Comparison of ENCODE assay signal across 8 cellular contexts in the genomic region with DNA sequence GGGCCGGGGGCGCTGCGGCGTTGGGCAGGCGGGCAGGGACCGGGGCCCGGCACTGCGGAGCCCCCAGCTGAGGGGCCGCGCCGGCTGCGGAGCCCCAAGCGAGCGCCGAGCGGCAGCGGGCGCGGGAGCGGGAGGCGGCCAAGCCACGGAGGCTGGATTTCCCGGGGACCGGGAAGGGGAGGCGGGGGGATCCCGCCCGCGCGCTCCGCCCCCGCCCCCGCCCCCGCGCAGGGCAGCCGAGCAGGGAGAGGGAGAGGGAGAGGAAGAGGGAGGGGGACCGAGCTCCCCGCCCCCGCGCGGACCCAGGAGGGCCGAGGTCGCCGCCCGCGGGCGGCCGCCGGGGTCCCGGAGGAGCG. TPM values are rescaled to one million over a fixed set of nuclear protein-coding genes. Genes with fewer than 3 reads are reported as not detected.
DNase-seq lines count a peak whose midpoint lies in the region; ATAC-seq, FAIRE-seq and TF ChIP-seq lines count a peak whose summit lies in the region.

Gene DLGAP3 (minus strand): TSS at position 154 of the 356 bp plus-strand sequence. CDS start 24,267 bp downstream, outside the sequence.

- no peaks in the 10 kb centered on the region for H3K36me3 Mint-ChIP-seq in activated CD4-positive, alpha-beta memory T cell treated with anti-CD3 and anti-CD28 coated beads for 36 hours

- no peak within 1 kb of the TSS for H3K9ac ChIP-seq in kidney (ENCODE audit: low read length in 2 of 2)

- ATAC-seq in HG03439 (IDR thresholded peaks at IDR 0.05; ENCODE audit: unreplicated experiment): no peak

- TF ChIP-seq EP300 in tibial nerve (IDR thresholded peaks at IDR 0.05): no peak

- no peak within 1 kb of the TSS for H3K27ac Mint-ChIP-seq in activated CD4-positive, alpha-beta memory T cell treated with anti-CD3 and anti-CD28 coated beads for 36 hours

- TF ChIP-seq POLR2A in tibial nerve (IDR thresholded peaks at IDR 0.05) (no peak), lower leg skin (IDR thresholded peaks at IDR 0.05) (no peak)

- no peak for TF ChIP-seq CTCF in kidney (IDR thresholded peaks at IDR 0.05; ENCODE audit: borderline replicate concordance, extremely low read depth, insufficient read depth)
- TF ChIP-seq CTCF in tibial nerve (IDR thresholded peaks at IDR 0.05): no peak
- TF ChIP-seq CTCF in lower leg skin (IDR thresholded peaks at IDR 0.05): no peak

- intact Hi-C loops in activated CD4-positive, alpha-beta memory T cell treated with anti-CD3 and anti-CD28 coated beads for 36 hours (cut with micrococcal nuclease): no loop called here
- intact Hi-C loops in kidney (cut with DNase I) (no loop called here), lower leg skin (cut with DNase I; ENCODE audit: low total_unique reads) (no loop called here)

- POLR2A ChIA-PET in HEK293T (lab: Yijun Ruan, JAX): interaction anchor here (1.9 kb wide), 1 partner anchor 55 kb away, joined by 8 read pairs; the partner anchor contains the start of gene TMEM35B
- POLR2A ChIA-PET in activated CD4-positive, alpha-beta memory T cell treated with anti-CD3 and anti-CD28 coated beads for 36 hours (lab: Charles Lee): interaction anchor here (0.6 kb wide), 1 partner anchor 1609 kb away, joined by 3 read pairs; the partner anchor contains the start of gene A3GALT2

- peak within 1 kb of the TSS; percentile 34 to 59 for H3K4me3 ChIP-seq in kidney (ENCODE audit: low read length in 2 of 2)
- peak within 1 kb of the TSS in 3 of 4 donors; percentile 11 to 48 (median 26) for H3K4me3 ChIP-seq in tibial nerve
- no peak within 1 kb of the TSS for H3K4me3 ChIP-seq in lower leg skin (ENCODE audit: low read depth, poor library complexity, severe bottlenecking)

- in situ Hi-C loops in ACHN (cut with HindIII; ENCODE audit: low pct_ligation_motif_present, low pct_unique_long_range_greater_than_20kb, low sequenced_read_pairs): no loop called here

- H3K36me3 ChIP-seq in kidney (ENCODE audit: control insufficient read depth in 1 of 2, insufficient read depth in 2 of 2, low read length in 2 of 2) (no peaks in the 10 kb centered on the region), tibial nerve (no peaks in the 10 kb centered on the region)

- DNase-seq in ACHN (peak; percentile 4), HEK293T (ENCODE audit: extremely low spot score) (peak; percentile 55), kidney (no peak), tibial nerve (ENCODE audit: low spot score in 2 of 2) (no peak), NCI-H1048 (lab: John Stamatoyannopoulos, UW) (no peak), lower leg skin (ENCODE audit: low spot score in 2 of 2) (no peak)
- DNase-seq in activated CD4-positive, alpha-beta memory T cell treated with anti-CD3 and anti-CD28 coated beads for 36 hours: no peak

- H3K9me3 ChIP-seq in kidney (ENCODE audit: control insufficient read depth in 1 of 2, low read length in 2 of 2) (no peaks in the 10 kb centered on the region), tibial nerve (no peaks in the 10 kb centered on the region)

- peaks cover 7% of the 10 kb centered on the region for H3K4me1 Mint-ChIP-seq in activated CD4-positive, alpha-beta memory T cell treated with anti-CD3 and anti-CD28 coated beads for 36 hours (ENCODE audit: low read depth)

- WGBS in tibial nerve, 2 donors: 1% methylated on average over 39 of the region's 50 CpGs; no CpG with 5 or more reads in 1 of the 2 donors
- WGBS in lower leg skin, 2 donors: 0% methylated on average over 8 to 19 of the region's 50 CpGs

- H3K9me3 Mint-ChIP-seq in activated CD4-positive, alpha-beta memory T cell treated with anti-CD3 and anti-CD28 coated beads for 36 hours: no peaks in the 10 kb centered on the region

- H3K4me1 ChIP-seq in kidney (ENCODE audit: control insufficient read depth in 1 of 2, insufficient read depth in 1 of 2, low read depth in 1 of 2, low read length in 2 of 2): peaks cover 0 to 9% of the 10 kb centered on the region in 2 donors
- H3K4me1 ChIP-seq in tibial nerve: peaks cover 0 to 21% (median 9%) of the 10 kb centered on the region in 4 donors

- H3K27me3 ChIP-seq in tibial nerve: peaks cover 3 to 65% of the 10 kb centered on the region in 2 donors

- peaks cover 50% of the 10 kb centered on the region for H3K27me3 Mint-ChIP-seq in activated CD4-positive, alpha-beta memory T cell treated with anti-CD3 and anti-CD28 coated beads for 36 hours

- CTCF ChIA-PET in HEK293T (lab: Yijun Ruan, JAX): no interaction called here
- CTCF ChIA-PET in activated CD4-positive, alpha-beta memory T cell treated with anti-CD3 and anti-CD28 coated beads for 36 hours (lab: Charles Lee): no interaction called here

- FAIRE-seq in kidney (lab: Jason Lieb, UNC): no peak

- H3K4me3 Mint-ChIP-seq in activated CD4-positive, alpha-beta memory T cell treated with anti-CD3 and anti-CD28 coated beads for 36 hours: peak within 1 kb of the TSS; percentile 70

- H3K27ac ChIP-seq in kidney (ENCODE audit: low read depth in 2 of 2, low read length in 2 of 2) (no peak within 1 kb of the TSS), tibial nerve (no peak within 1 kb of the TSS)

TF ChIP-seq in HEK293T, 16 proteins besides CTCF, POLR2A, EP300 and RAD21:
- TF ChIP-seq FOXK2 (IDR thresholded peaks at IDR 0.05) (no peak), ELF4 (IDR thresholded peaks at IDR 0.05) (no peak), BHLHE40 (IDR thresholded peaks at IDR 0.05; ENCODE audit: borderline replicate concordance) (no peak)

RNA-seq across cellular contexts. Expression of gene DLGAP3, which starts in this region (rescaled TPM):
- total RNA-seq in activated CD4-positive, alpha-beta memory T cell treated with anti-CD3 and anti-CD28 coated beads for 36 hours: under 1 TPM; 0.82 to 0.88 TPM
- 1.0 TPM for total RNA-seq in kidney
- 0.71 TPM for polyA plus RNA-seq in kidney (ENCODE audit: insufficient read depth, low read depth, low replicate concordance)
- under 1 TPM in 3 of 4 donors, not detected in 1; 0.42 to 0.87 (median 0.78) TPM for total RNA-seq in tibial nerve
- under 1 TPM in 2 of 4 donors, not detected in 2; 0.07 to 0.19 TPM for total RNA-seq in lower leg skin

Comparison
In these comparisons a context has a peak if more than half of its experiments do, and no peak if none do; other contexts are left out.
1. DNase-seq: peak in ACHN (single experiment) and HEK293T (single experiment); none in activated CD4-positive, alpha-beta memory T cell treated with anti-CD3 and anti-CD28 coated beads for 36 hours (single experiment), kidney (single experiment), tibial nerve (0 of 2), NCI-H1048 (single experiment) and lower leg skin (0 of 2).